Comparison of ENCODE assay signal across 1 cellular context in the genomic region with DNA sequence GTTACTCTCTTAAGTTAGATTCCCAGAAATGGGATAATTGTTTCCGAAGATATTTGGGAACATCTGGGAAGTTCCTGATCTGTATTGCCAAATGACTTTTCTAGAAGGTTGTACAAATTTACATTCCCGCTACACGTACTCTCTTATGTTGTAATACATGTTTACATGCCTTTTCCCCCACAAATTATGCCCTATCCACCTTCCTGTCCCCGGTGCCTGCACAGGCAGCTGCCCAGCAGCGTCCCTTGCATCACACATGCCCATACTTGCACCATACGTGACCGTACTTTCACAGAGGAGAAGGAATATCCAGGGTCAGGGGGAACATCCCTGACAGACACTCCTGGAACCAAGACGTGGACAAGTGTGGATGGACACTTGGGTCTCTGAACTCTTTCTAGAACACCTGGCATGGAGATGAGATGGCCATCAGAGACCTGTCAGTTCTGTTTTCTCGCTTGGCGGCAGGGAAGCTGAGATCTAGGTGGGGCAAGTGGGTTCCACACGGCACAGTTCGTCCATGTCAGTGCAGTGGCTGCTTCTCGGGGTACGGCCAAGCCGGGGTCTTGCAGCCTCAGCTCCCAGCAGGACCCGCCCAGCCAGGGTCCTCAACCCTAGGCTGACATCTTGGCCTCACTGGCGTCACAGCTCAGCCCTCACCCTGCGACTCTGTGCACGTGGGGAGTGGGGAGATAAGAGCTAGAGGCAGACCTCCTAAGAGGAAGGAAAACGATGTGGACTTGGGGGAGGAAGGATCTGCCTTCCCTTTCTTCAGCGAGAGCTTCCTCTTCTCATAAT.
TF ChIP-seq lines count a peak whose summit lies in the region.

No MANE protein-coding gene starts in this region.

TF ChIP-seq in HepG2, 621 proteins besides CTCF, POLR2A, EP300 and RAD21 (continued from another document and continues in another):
- TF ChIP-seq, protein P1, sequence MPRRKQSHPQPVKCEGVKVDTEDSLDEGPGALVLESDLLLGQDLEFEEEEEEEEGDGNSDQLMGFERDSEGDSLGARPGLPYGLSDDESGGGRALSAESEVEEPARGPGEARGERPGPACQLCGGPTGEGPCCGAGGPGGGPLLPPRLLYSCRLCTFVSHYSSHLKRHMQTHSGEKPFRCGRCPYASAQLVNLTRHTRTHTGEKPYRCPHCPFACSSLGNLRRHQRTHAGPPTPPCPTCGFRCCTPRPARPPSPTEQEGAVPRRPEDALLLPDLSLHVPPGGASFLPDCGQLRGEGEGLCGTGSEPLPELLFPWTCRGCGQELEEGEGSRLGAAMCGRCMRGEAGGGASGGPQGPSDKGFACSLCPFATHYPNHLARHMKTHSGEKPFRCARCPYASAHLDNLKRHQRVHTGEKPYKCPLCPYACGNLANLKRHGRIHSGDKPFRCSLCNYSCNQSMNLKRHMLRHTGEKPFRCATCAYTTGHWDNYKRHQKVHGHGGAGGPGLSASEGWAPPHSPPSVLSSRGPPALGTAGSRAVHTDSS (CRISPR knock-in tag; conservative IDR thresholded peaks at IDR 0.05): no peak
- TF ChIP-seq ELF3 (CRISPR knock-in tag; IDR thresholded peaks at IDR 0.05) (peak; percentile 53; the same call in 1 of the 2 replicates), ZNF891 (CRISPR knock-in tag; IDR thresholded peaks at IDR 0.05) (no peak), KDM1A (CRISPR knock-in tag; IDR thresholded peaks at IDR 0.05) (0 out of 2 replicates have a peak, but pooled peaks have one; percentile 59), ERF (CRISPR knock-in tag; IDR thresholded peaks at IDR 0.05) (0 out of 2 replicates have a peak, but pooled peaks have one; percentile 26), EED (CRISPR knock-in tag; IDR thresholded peaks at IDR 0.05) (0 out of 2 replicates have a peak, but pooled peaks have one; percentile 35), KLF16 (CRISPR knock-in tag; IDR thresholded peaks at IDR 0.05) (peak in 1 of 2 experiments; percentile 62; a peak in 2 of 4 replicates), TBL1XR1 (IDR thresholded peaks at IDR 0.05; ENCODE audit: borderline replicate concordance, low read length, partially characterized antibody) (peak; percentile 93), HMG20A (CRISPR knock-in tag; IDR thresholded peaks at IDR 0.05; ENCODE audit: borderline replicate concordance) (peak; percentile 64), ETV5 (CRISPR knock-in tag; IDR thresholded peaks at IDR 0.05; ENCODE audit: borderline replicate concordance) (peak; percentile 51; the same call in 1 of the 2 replicates), ZNF563 (CRISPR knock-in tag; IDR thresholded peaks at IDR 0.05) (peak; percentile 39; the same call in 1 of the 2 replicates), FOXA3 (CRISPR knock-in tag; IDR thresholded peaks at IDR 0.05) (peak; percentile 97), SOX5 (CRISPR knock-in tag; IDR thresholded peaks at IDR 0.05; ENCODE audit: borderline replicate concordance) (peak; percentile 33; the same call in 1 of the 2 replicates), BCL6 (CRISPR knock-in tag; IDR thresholded peaks at IDR 0.05) (peak; percentile 89), ELF1 (CRISPR knock-in tag; IDR thresholded peaks at IDR 0.05) (peak; percentile 29; the same call in 1 of the 2 replicates), KLF6 (CRISPR knock-in tag; IDR thresholded peaks at IDR 0.05) (peak; percentile 82; the same call in 1 of the 2 replicates), SSRP1 (CRISPR knock-in tag; IDR thresholded peaks at IDR 0.05) (peak; percentile 64; the same call in 1 of the 2 replicates), SAP130 (CRISPR knock-in tag; IDR thresholded peaks at IDR 0.05; ENCODE audit: low read depth) (peak; percentile 41), GABPB1 (CRISPR knock-in tag; IDR thresholded peaks at IDR 0.05) (peak; percentile 56), SMC3 (IDR thresholded peaks at IDR 0.05; ENCODE audit: low read length) (peak; percentile 28; the same call in 1 of the 2 replicates), SALL1 (CRISPR knock-in tag; IDR thresholded peaks at IDR 0.05) (peak; percentile 77; the same call in 1 of the 2 replicates), SP140L (CRISPR knock-in tag; IDR thresholded peaks at IDR 0.05; ENCODE audit: borderline replicate concordance) (no peak), PHF21A (CRISPR knock-in tag; IDR thresholded peaks at IDR 0.05) (0 out of 2 replicates have a peak, but pooled peaks have one; percentile 19), ATF7 (IDR thresholded peaks at IDR 0.05) (0 out of 2 replicates have a peak, but pooled peaks have one; percentile 10), ATF7 (CRISPR knock-in tag; IDR thresholded peaks at IDR 0.05) (no peak), FOXP1 (IDR thresholded peaks at IDR 0.05) (no peak), FOXP1 (CRISPR knock-in tag; IDR thresholded peaks at IDR 0.05) (peak; percentile 55; the same call in 1 of the 2 replicates), FOXA1 (IDR thresholded peaks at IDR 0.05) (0 out of 2 replicates have a peak, but pooled peaks have one; percentile 20), FOXA1 (CRISPR knock-in tag; IDR thresholded peaks at IDR 0.05) (peak; percentile 65; the same call in 1 of the 2 replicates), ZNF562 (CRISPR knock-in tag; IDR thresholded peaks at IDR 0.05; ENCODE audit: borderline replicate concordance) (no peak), ZNF12 (CRISPR knock-in tag; IDR thresholded peaks at IDR 0.05) (0 out of 2 replicates have a peak, but pooled peaks have one; percentile 29), TEAD3 (CRISPR knock-in tag; optimal IDR thresholded peaks at IDR 0.05; ENCODE audit: borderline replicate concordance) (peak; percentile 81), ZNF343 (CRISPR knock-in tag; IDR thresholded peaks at IDR 0.05) (no peak)
- TF ChIP-seq, protein P2, sequence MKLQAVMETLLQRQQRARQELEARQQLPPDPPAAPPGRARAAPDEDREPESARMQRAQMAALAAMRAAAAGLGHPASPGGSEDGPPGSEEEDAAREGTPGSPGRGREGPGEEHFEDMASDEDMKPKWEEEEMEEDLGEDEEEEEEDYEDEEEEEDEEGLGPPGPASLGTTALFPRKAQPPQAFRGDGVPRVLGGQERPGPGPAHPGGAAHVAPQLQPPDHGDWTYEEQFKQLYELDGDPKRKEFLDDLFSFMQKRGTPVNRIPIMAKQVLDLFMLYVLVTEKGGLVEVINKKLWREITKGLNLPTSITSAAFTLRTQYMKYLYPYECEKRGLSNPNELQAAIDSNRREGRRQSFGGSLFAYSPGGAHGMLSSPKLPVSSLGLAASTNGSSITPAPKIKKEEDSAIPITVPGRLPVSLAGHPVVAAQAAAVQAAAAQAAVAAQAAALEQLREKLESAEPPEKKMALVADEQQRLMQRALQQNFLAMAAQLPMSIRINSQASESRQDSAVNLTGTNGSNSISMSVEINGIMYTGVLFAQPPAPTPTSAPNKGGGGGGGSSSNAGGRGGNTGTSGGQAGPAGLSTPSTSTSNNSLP (IDR thresholded peaks at IDR 0.05; ENCODE audit: low read depth, low read length): peak; percentile 46; the same call in 1 of the 2 replicates
- TF ChIP-seq, protein P3, sequence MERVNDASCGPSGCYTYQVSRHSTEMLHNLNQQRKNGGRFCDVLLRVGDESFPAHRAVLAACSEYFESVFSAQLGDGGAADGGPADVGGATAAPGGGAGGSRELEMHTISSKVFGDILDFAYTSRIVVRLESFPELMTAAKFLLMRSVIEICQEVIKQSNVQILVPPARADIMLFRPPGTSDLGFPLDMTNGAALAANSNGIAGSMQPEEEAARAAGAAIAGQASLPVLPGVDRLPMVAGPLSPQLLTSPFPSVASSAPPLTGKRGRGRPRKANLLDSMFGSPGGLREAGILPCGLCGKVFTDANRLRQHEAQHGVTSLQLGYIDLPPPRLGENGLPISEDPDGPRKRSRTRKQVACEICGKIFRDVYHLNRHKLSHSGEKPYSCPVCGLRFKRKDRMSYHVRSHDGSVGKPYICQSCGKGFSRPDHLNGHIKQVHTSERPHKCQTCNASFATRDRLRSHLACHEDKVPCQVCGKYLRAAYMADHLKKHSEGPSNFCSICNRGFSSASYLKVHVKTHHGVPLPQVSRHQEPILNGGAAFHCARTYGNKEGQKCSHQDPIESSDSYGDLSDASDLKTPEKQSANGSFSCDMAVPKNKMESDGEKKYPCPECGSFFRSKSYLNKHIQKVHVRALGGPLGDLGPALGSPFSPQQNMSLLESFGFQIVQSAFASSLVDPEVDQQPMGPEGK (CRISPR knock-in tag; IDR thresholded peaks at IDR 0.05): 0 out of 2 replicates have a peak, but pooled peaks have one; percentile 8
- TF ChIP-seq, protein P4, sequence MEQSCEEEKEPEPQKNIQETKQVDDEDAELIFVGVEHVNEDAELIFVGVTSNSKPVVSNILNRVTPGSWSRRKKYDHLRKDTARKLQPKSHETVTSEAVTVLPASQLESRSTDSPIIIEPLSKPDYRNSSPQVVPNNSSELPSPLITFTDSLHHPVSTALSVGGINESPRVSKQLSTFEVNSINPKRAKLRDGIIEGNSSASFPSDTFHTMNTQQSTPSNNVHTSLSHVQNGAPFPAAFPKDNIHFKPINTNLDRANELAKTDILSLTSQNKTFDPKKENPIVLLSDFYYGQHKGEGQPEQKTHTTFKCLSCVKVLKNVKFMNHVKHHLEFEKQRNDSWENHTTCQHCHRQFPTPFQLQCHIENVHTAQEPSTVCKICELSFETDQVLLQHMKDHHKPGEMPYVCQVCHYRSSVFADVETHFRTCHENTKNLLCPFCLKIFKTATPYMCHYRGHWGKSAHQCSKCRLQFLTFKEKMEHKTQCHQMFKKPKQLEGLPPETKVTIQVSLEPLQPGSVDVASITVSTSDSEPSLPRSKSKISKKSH (CRISPR knock-in tag; IDR thresholded peaks at IDR 0.05; ENCODE audit: borderline replicate concordance): no peak
- TF ChIP-seq, protein P5, sequence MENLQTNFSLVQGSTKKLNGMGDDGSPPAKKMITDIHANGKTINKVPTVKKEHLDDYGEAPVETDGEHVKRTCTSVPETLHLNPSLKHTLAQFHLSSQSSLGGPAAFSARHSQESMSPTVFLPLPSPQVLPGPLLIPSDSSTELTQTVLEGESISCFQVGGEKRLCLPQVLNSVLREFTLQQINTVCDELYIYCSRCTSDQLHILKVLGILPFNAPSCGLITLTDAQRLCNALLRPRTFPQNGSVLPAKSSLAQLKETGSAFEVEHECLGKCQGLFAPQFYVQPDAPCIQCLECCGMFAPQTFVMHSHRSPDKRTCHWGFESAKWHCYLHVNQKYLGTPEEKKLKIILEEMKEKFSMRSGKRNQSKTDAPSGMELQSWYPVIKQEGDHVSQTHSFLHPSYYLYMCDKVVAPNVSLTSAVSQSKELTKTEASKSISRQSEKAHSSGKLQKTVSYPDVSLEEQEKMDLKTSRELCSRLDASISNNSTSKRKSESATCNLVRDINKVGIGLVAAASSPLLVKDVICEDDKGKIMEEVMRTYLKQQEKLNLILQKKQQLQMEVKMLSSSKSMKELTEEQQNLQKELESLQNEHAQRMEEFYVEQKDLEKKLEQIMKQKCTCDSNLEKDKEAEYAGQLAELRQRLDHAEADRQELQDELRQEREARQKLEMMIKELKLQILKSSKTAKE (CRISPR knock-in tag; IDR thresholded peaks at IDR 0.05; ENCODE audit: borderline replicate concordance): 0 out of 2 replicates have a peak, but pooled peaks have one; percentile 18
- TF ChIP-seq, protein P6, sequence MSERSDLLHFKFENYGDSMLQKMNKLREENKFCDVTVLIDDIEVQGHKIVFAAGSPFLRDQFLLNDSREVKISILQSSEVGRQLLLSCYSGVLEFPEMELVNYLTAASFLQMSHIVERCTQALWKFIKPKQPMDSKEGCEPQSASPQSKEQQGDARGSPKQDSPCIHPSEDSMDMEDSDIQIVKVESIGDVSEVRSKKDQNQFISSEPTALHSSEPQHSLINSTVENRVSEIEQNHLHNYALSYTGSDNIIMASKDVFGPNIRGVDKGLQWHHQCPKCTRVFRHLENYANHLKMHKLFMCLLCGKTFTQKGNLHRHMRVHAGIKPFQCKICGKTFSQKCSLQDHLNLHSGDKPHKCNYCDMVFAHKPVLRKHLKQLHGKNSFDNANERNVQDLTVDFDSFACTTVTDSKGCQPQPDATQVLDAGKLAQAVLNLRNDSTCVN (CRISPR knock-in tag; IDR thresholded peaks at IDR 0.05; ENCODE audit: borderline replicate concordance): peak; percentile 95
- TF ChIP-seq, protein P7, sequence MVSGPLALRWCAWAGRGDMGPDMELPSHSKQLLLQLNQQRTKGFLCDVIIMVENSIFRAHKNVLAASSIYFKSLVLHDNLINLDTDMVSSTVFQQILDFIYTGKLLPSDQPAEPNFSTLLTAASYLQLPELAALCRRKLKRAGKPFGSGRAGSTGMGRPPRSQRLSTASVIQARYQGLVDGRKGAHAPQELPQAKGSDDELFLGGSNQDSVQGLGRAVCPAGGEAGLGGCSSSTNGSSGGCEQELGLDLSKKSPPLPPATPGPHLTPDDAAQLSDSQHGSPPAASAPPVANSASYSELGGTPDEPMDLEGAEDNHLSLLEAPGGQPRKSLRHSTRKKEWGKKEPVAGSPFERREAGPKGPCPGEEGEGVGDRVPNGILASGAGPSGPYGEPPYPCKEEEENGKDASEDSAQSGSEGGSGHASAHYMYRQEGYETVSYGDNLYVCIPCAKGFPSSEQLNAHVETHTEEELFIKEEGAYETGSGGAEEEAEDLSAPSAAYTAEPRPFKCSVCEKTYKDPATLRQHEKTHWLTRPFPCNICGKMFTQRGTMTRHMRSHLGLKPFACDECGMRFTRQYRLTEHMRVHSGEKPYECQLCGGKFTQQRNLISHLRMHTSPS (CRISPR knock-in tag; IDR thresholded peaks at IDR 0.05; ENCODE audit: low read depth): peak; percentile 90; the same call in 1 of the 2 replicates
- TF ChIP-seq, protein P8, sequence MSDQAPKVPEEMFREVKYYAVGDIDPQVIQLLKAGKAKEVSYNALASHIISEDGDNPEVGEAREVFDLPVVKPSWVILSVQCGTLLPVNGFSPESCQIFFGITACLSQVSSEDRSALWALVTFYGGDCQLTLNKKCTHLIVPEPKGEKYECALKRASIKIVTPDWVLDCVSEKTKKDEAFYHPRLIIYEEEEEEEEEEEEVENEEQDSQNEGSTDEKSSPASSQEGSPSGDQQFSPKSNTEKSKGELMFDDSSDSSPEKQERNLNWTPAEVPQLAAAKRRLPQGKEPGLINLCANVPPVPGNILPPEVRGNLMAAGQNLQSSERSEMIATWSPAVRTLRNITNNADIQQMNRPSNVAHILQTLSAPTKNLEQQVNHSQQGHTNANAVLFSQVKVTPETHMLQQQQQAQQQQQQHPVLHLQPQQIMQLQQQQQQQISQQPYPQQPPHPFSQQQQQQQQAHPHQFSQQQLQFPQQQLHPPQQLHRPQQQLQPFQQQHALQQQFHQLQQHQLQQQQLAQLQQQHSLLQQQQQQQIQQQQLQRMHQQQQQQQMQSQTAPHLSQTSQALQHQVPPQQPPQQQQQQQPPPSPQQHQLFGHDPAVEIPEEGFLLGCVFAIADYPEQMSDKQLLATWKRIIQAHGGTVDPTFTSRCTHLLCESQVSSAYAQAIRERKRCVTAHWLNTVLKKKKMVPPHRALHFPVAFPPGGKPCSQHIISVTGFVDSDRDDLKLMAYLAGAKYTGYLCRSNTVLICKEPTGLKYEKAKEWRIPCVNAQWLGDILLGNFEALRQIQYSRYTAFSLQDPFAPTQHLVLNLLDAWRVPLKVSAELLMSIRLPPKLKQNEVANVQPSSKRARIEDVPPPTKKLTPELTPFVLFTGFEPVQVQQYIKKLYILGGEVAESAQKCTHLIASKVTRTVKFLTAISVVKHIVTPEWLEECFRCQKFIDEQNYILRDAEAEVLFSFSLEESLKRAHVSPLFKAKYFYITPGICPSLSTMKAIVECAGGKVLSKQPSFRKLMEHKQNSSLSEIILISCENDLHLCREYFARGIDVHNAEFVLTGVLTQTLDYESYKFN (CRISPR knock-in tag; conservative IDR thresholded peaks at IDR 0.05): peak; percentile 41; the same call in 1 of the 2 replicates
